ENCODE assay signal across 1 cellular context in the genomic region with DNA sequence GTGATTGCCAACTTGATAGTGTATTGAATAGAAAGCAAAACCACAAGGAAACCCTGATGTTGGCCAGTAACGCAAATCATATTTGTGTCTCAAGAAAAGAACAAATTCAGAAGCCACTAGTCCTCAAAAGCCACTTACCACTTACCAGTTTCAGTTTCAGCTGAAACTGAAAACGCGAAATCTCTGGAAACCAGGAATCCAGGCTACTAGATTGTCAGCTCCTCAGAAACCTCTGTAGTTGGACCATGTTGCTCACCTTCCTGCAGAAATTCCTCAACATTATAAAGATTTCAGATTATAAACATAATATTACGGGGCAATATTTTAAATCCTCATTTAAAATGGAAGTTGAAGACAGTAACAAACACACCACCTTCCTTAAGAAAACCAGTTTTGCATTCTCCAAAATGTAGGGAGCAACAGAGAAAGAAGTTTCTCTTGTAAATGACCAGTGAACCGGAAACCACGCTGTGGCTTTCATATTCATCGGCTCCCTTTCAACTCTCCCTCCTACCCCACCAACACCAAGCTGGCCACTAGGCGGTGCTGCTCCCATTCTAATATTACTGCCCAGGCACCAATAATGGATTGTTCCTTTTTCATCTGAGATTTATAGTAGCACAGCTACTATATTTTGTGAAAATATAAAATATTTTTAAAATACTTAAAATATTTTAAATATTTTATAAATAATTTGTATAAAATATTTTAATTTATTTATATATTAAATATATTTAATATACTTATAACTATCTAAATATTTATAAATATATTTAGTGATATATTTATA.
A peak's percentile ranks its signal among the peaks of the same experiment; 100 is the strongest.
TF ChIP-seq lines count a peak whose summit lies in the region.

No MANE protein-coding gene starts in this region.

TF ChIP-seq in IMR-90, 13 proteins besides CTCF, POLR2A, EP300 and RAD21:
- TF ChIP-seq CEBPB (IDR thresholded peaks at IDR 0.05; ENCODE audit: low read depth, low read length) (no peak), MAFK (IDR thresholded peaks at IDR 0.05; ENCODE audit: low read depth, low read length) (no peak), SMC3 (IDR thresholded peaks at IDR 0.05; ENCODE audit: low read depth, low read length) (peak; percentile 84), MAZ (IDR thresholded peaks at IDR 0.05; ENCODE audit: borderline replicate concordance, low read depth, low read length) (peak; percentile 67; the same call in 1 of the 2 replicates), ELK1 (IDR thresholded peaks at IDR 0.05; ENCODE audit: borderline replicate concordance, low read depth, low read length) (no peak)
